In the genomic region with DNA sequence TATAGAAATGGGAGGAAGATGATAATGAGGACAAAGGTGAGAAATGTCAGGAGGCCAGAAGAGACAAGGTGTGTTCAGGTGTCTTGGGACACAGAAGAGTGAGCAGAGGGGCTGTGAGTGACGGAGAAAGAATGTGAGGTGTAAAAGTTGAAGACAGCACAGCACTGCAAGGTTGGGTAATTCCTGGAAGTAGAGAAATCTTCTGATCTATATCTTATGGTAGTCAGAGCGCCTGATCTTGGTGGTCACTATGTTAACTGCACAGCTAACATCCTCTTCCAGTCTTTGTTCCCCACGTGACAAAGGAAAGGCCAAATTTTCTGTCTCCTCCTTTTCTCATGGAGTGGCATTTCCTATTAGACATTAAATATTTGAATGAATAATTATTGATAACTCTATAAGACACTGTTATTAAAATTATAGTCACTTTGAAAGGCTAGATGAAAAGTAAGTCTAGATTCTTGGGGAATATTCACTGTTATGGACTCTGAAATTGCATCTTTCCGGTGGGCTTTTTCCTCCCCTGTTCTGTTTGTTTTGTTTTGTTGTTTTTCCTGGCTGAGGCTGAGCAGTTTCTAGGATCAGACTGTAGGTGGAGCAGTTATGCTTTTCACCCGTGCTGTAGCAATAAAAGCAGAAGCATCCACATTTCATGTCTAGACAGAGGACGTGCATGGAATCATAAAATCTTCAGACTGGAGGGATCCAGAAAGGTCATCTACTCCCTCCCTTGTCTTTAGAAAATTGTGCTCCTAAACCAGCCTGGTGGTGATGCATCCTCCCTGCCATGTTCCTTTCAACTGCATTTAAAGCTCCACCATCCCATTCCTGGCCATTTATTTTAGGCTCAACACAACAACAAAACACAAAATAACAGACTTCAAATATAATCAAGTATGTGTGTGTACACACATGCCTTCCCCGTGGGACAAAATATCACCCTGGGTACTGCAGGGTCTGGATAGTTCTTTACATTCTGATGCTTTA, we compare ENCODE assay signal across 9 cellular contexts. TPM values are rescaled to one million over a fixed set of nuclear protein-coding genes. Genes with fewer than 3 reads are reported as not detected.
DNase-seq lines count a peak whose midpoint lies in the region; ATAC-seq, FAIRE-seq and TF ChIP-seq lines count a peak whose summit lies in the region.
"Had no signal": no experiment of that assay in that cellular context is flagged by ENCODE, and none has a peak within 500 bp of the region (broad histone marks: within the 10 kb centered on the region; RNA-seq: fewer than 3 reads in every experiment).

No MANE protein-coding gene starts in this region.

- in situ Hi-C loops in transverse colon (cut with MboI; ENCODE audit: low pct_ligation_motif_present in 1 of 4, low pct_unique_long_range_greater_than_20kb in 1 of 4, low sequenced_read_pairs in 3 of 4) = loop anchor here in 3 of 4 donors (5.0 to 25.0 kb wide), 3 partner anchors 273 to 1193 kb away; no protein-coding TSS in a partner anchor

- no peaks in the 10 kb centered on the region for H3K27me3 ChIP-seq in colonic mucosa
- H3K27me3 ChIP-seq in liver (ENCODE audit: control insufficient read depth in 4 of 4, insufficient read depth in 4 of 4, low read length in 3 of 4) = no peaks in the 10 kb centered on the region
- H3K27me3 ChIP-seq in transverse colon = no peaks in the 10 kb centered on the region

- H3K9me3 ChIP-seq in colonic mucosa (no peaks in the 10 kb centered on the region), liver (ENCODE audit: control insufficient read depth in 4 of 4, low read length in 3 of 4) (no peaks in the 10 kb centered on the region), transverse colon (no peaks in the 10 kb centered on the region)

- H3K9ac ChIP-seq in colonic mucosa (ENCODE audit: low read depth in 2 of 2, low read length in 2 of 2) = no peak overlapping the region
- H3K9ac ChIP-seq in liver (ENCODE audit: low read depth in 1 of 2, low read length in 2 of 2) = no peak overlapping the region

- H3K27ac ChIP-seq in colonic mucosa (no peak overlapping the region), liver (ENCODE audit: low read depth in 1 of 2, low read length in 2 of 2) (no peak overlapping the region), transverse colon (no peak overlapping the region)

- WGBS in liver = 25% methylated on average over 7 of the region's 7 CpGs
- 24 to 28% methylated on average over 5 to 7 of the region's 7 CpGs for WGBS in transverse colon (ENCODE audit: low coverage in 1 of 2), 2 donors

- no peak for TF ChIP-seq EP300 in transverse colon (IDR thresholded peaks at IDR 0.05; ENCODE audit: low read depth)

- no peak overlapping the region for H3K4me3 ChIP-seq in colonic mucosa
- no peak overlapping the region for H3K4me3 ChIP-seq in liver (ENCODE audit: low read depth in 1 of 3, low read length in 3 of 3)
- H3K4me3 ChIP-seq in transverse colon = no peak overlapping the region

- intact Hi-C loops in colonic mucosa (cut with DNase I) (no loop called here), transverse colon (cut with DNase I; ENCODE audit: low total_unique reads) (no loop called here)

- TF ChIP-seq POLR2A in transverse colon (IDR thresholded peaks at IDR 0.05) = no peak

- no peak for ATAC-seq in GM19455 (IDR thresholded peaks at IDR 0.05; ENCODE audit: unreplicated experiment)

- TF ChIP-seq CTCF in colonic mucosa (IDR thresholded peaks at IDR 0.05) (peak; percentile 71), liver (IDR thresholded peaks at IDR 0.05; ENCODE audit: low read depth, low read length, missing input control) (peak; percentile 91), transverse colon (IDR thresholded peaks at IDR 0.05) (peak; percentile 67 to 90 (median 80))

- DNase-seq in A172 (ENCODE audit: low spot score) (peak; percentile 5), EL (peak; percentile 35), HT1080 (ENCODE audit: low read depth) (peak; percentile 30), RCC 7860 (ENCODE audit: low spot score) (peak; percentile 15), colonic mucosa (no peak), transverse colon (no peak)

- H3K36me3 ChIP-seq in colonic mucosa (no peaks in the 10 kb centered on the region), liver (ENCODE audit: control insufficient read depth in 4 of 4, insufficient read depth in 3 of 4, low read depth in 1 of 4, low read length in 3 of 4) (no peaks in the 10 kb centered on the region), transverse colon (no peaks in the 10 kb centered on the region)

- H3K4me1 ChIP-seq in colonic mucosa = no peaks in the 10 kb centered on the region
- no peaks in the 10 kb centered on the region for H3K4me1 ChIP-seq in liver (ENCODE audit: control insufficient read depth in 4 of 4, insufficient read depth in 4 of 4, low read length in 3 of 4)
- H3K4me1 ChIP-seq in transverse colon = peaks cover 0 to 4% (median 0%) of the 10 kb centered on the region in 4 donors

- no peak for FAIRE-seq in RCC 7860 (lab: Jason Lieb, UNC)
- FAIRE-seq: frontal cortex had no signal

- TF ChIP-seq RAD21 in liver (IDR thresholded peaks at IDR 0.05) = peak; percentile 92 to 96

TF ChIP-seq in liver, 16 proteins besides CTCF, POLR2A, EP300 and RAD21:
- TF ChIP-seq JUND (IDR thresholded peaks at IDR 0.05) (no peak), SP1 (IDR thresholded peaks at IDR 0.05) (no peak), RXRA (IDR thresholded peaks at IDR 0.05) (no peak), FOXA2 (IDR thresholded peaks at IDR 0.05) (no peak), HNF4A (conservative IDR thresholded peaks at IDR 0.05) (no peak), EGR1 (IDR thresholded peaks at IDR 0.05; ENCODE audit: low read depth in 2 of 2) (no peak), GABPA (IDR thresholded peaks at IDR 0.05 in 1 of 2, conservative IDR thresholded peaks at IDR 0.05 in 1 of 2) (no peak), TAF1 (conservative IDR thresholded peaks at IDR 0.05) (no peak)
- TF ChIP-seq, protein P1, sequence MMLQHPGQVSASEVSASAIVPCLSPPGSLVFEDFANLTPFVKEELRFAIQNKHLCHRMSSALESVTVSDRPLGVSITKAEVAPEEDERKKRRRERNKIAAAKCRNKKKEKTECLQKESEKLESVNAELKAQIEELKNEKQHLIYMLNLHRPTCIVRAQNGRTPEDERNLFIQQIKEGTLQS (IDR thresholded peaks at IDR 0.05) = no peak
- TF ChIP-seq, protein P2, sequence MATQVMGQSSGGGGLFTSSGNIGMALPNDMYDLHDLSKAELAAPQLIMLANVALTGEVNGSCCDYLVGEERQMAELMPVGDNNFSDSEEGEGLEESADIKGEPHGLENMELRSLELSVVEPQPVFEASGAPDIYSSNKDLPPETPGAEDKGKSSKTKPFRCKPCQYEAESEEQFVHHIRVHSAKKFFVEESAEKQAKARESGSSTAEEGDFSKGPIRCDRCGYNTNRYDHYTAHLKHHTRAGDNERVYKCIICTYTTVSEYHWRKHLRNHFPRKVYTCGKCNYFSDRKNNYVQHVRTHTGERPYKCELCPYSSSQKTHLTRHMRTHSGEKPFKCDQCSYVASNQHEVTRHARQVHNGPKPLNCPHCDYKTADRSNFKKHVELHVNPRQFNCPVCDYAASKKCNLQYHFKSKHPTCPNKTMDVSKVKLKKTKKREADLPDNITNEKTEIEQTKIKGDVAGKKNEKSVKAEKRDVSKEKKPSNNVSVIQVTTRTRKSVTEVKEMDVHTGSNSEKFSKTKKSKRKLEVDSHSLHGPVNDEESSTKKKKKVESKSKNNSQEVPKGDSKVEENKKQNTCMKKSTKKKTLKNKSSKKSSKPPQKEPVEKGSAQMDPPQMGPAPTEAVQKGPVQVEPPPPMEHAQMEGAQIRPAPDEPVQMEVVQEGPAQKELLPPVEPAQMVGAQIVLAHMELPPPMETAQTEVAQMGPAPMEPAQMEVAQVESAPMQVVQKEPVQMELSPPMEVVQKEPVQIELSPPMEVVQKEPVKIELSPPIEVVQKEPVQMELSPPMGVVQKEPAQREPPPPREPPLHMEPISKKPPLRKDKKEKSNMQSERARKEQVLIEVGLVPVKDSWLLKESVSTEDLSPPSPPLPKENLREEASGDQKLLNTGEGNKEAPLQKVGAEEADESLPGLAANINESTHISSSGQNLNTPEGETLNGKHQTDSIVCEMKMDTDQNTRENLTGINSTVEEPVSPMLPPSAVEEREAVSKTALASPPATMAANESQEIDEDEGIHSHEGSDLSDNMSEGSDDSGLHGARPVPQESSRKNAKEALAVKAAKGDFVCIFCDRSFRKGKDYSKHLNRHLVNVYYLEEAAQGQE (IDR thresholded peaks at IDR 0.05) = no peak
- TF ChIP-seq, protein P3, sequence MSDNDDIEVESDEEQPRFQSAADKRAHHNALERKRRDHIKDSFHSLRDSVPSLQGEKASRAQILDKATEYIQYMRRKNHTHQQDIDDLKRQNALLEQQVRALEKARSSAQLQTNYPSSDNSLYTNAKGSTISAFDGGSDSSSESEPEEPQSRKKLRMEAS (IDR thresholded peaks at IDR 0.05) = no peak
- TF ChIP-seq, protein P4, sequence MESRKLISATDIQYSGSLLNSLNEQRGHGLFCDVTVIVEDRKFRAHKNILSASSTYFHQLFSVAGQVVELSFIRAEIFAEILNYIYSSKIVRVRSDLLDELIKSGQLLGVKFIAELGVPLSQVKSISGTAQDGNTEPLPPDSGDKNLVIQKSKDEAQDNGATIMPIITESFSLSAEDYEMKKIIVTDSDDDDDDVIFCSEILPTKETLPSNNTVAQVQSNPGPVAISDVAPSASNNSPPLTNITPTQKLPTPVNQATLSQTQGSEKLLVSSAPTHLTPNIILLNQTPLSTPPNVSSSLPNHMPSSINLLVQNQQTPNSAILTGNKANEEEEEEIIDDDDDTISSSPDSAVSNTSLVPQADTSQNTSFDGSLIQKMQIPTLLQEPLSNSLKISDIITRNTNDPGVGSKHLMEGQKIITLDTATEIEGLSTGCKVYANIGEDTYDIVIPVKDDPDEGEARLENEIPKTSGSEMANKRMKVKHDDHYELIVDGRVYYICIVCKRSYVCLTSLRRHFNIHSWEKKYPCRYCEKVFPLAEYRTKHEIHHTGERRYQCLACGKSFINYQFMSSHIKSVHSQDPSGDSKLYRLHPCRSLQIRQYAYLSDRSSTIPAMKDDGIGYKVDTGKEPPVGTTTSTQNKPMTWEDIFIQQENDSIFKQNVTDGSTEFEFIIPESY (IDR thresholded peaks at IDR 0.05) = no peak

RNA-seq across cellular contexts. Expression of a gene that starts 26.6 kb away (rescaled TPM):
- total RNA-seq in A172 (2014; rRNA removed; shearing (Covaris generic)) = 16.0 and 25.6 TPM in 2 replicates
- total RNA-seq in HT1080 (2014; rRNA removed; shearing (Covaris generic)) = 20.0 and 26.6 TPM in 2 replicates
- polyA plus RNA-seq in HT1080 (2015; cell fraction: cytosol; rRNA removed) = 20.2 and 23.1 TPM in 2 replicates
- polyA plus RNA-seq in HT1080 (2015; cell fraction: nucleus; rRNA removed) = 28.8 and 31.1 TPM in 2 replicates
- total RNA-seq in colonic mucosa (10 to 100 TPM; 24.4 to 79.6 TPM), liver (100 to 1,000 TPM; 208 to 282 TPM), transverse colon (10 to 100 TPM; 12.9 to 31.5 (median 20.3) TPM)
- 10 to 100 TPM; 80.1 to 97.1 TPM for polyA plus RNA-seq in liver

Comparison
In these comparisons a context has a peak if more than half of its experiments do, and no peak if none do; other contexts are left out.
1. DNase-seq: peak in A172 (single experiment), EL (single experiment), HT1080 (single experiment) and RCC 7860 (single experiment); none in colonic mucosa (single experiment) and transverse colon (single experiment).
2. Peak in every context shown above with its lines, with median percentiles within 50 percentile points of each other: CTCF ChIP-seq.